9 cellular contexts compared by ENCODE assay signal in the genomic region with DNA sequence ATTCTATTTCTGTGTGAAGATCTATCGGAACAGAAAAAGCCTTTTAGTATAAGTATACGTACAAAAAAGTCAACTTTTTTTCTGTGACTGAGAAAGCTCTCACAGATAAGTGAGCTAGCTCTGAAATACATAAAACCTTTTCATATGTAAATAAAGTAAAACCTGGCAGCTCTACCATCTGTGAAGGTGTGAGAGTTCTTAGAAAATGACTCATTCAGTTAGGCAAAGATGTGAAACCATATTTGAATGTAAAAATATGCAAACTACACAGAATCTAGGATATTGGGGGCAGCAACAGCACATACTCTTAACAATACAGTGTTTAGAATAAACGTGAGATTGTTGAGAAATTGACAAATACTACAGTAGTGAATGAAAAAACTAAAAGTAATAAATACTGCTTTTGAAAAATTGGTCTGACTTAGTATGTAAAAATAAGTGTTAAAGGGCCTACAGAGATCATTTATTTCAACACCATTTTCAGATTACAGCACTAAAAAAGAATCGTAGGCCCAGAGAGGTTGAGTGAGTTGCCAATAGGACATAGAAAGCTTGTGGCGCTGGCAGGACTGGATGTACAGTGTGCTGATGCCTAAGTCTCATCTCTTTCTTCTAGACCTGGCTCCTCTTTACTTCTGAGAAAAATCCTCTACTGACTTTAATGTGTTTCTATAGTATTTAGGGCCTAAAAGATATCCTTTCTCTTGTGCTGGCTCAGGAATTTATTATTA. TPM values are rescaled to one million over a fixed set of nuclear protein-coding genes. Genes with fewer than 3 reads are reported as not detected.
A peak's percentile ranks its signal among the peaks of the same experiment; 100 is the strongest.
DNase-seq lines count a peak whose midpoint lies in the region; ATAC-seq and TF ChIP-seq lines count a peak whose summit lies in the region.
"Had no signal": no experiment of that assay in that cellular context is flagged by ENCODE, and none has a peak within 500 bp of the region (broad histone marks: within the 10 kb centered on the region; RNA-seq: fewer than 3 reads in every experiment).

No MANE protein-coding gene starts in this region.

- intact Hi-C loops in Caco-2 (cut with micrococcal nuclease; ENCODE audit: unreplicated experiment), result no loop called here

- H3K4me3 ChIP-seq in Loucy (ENCODE audit: low read length, poor library complexity, severe bottlenecking) (peak overlapping the region; percentile 56), Caco-2 (ENCODE audit: low read depth, low read length) (no peak overlapping the region)

- H3K4me1 ChIP-seq in Loucy (ENCODE audit: insufficient read depth, low read length, poor library complexity, severe bottlenecking) (peaks cover 82% of the 10 kb centered on the region), Caco-2 (no peaks in the 10 kb centered on the region)

- H3K36me3 ChIP-seq in Loucy (ENCODE audit: insufficient read depth, low read length) (no peaks in the 10 kb centered on the region), Caco-2 (ENCODE audit: control insufficient read depth, insufficient read depth, low read length) (no peaks in the 10 kb centered on the region)

- H3K27me3 ChIP-seq in Loucy (ENCODE audit: insufficient read depth, low read length, poor library complexity, severe bottlenecking), result no peaks in the 10 kb centered on the region
- H3K27me3 ChIP-seq in Caco-2 (replicated peaks; ENCODE audit: control insufficient read depth, insufficient read depth, low read length), result no peaks in the 10 kb centered on the region

- no peaks in the 10 kb centered on the region for H3K36me3 Mint-ChIP-seq in naive B cell
- H3K36me3 Mint-ChIP-seq in Caco-2 (ENCODE audit: insufficient read depth, unreplicated experiment), result no peaks in the 10 kb centered on the region

- POLR2A ChIA-PET in Caco-2 (lab: Charles Lee), result no interaction called here

- peaks cover 81% of the 10 kb centered on the region for H3K79me2 ChIP-seq in Loucy (ENCODE audit: insufficient read depth, low read length)

- TF ChIP-seq CTCF in Loucy (conservative IDR thresholded peaks at IDR 0.05; ENCODE audit: low read length) (no peak), Caco-2 (IDR thresholded peaks at IDR 0.05; ENCODE audit: insufficient read depth in 1 of 2, low read depth in 1 of 2, low read length in 1 of 2, severe bottlenecking in 1 of 2, unreplicated experiment in 1 of 2) (no peak)

- H4K20me1 ChIP-seq in Loucy (ENCODE audit: insufficient read depth, low read length, poor library complexity, severe bottlenecking), result no peaks in the 10 kb centered on the region

- H3K27me3 Mint-ChIP-seq in naive B cell, result no peaks in the 10 kb centered on the region
- peaks cover 2% of the 10 kb centered on the region for H3K27me3 Mint-ChIP-seq in Caco-2 (ENCODE audit: insufficient read depth, unreplicated experiment)

- peak; percentile 12 for DNase-seq in naive B cell
- DNase-seq in DMS153 treated with DMSO at 0.1 percent for 48 hours (lab: John Stamatoyannopoulos, UW; ENCODE audit: unreplicated experiment), result no peak
- no peak for DNase-seq in Caco-2
- DNase-seq in NOMO-1 treated with dmso at 0.1 percent for 144 hours (lab: John Stamatoyannopoulos, UW; ENCODE audit: unreplicated experiment), result no peak
- DNase-seq in stimulated activated CD4-positive, alpha-beta T cell treated with anti-CD3 and anti-CD28 coated beads, Interleukin-12 subunit alpha, Interleukin-12 subunit beta, amount 100 ng/mL, for 4 hours, result no peak

- peak; percentile 84 for ATAC-seq in GM19023 (IDR thresholded peaks at IDR 0.05; ENCODE audit: unreplicated experiment)
- ATAC-seq in HG02610 (IDR thresholded peaks at IDR 0.05; ENCODE audit: unreplicated experiment), result peak; percentile 96
- ATAC-seq in naive B cell (ENCODE audit: low read depth in 2 of 2), result peak; percentile 48 to 78

- peak overlapping the region; percentile 75 for H3K4me2 ChIP-seq in Loucy (ENCODE audit: low read depth, low read length, poor library complexity, severe bottlenecking)

- BruUV-seq in Caco-2 (replicated peaks; lab: Mats Ljungman, UMichigan), result no TSS peak

- H3K9me3 Mint-ChIP-seq in naive B cell (no peaks in the 10 kb centered on the region), Caco-2 (ENCODE audit: unreplicated experiment) (no peaks in the 10 kb centered on the region)

- H3K4me3 Mint-ChIP-seq in naive B cell (peak overlapping the region in 2 of 8 donors; percentile 32 to 41), Caco-2 (ENCODE audit: unreplicated experiment) (no peak overlapping the region)

- no peaks in the 10 kb centered on the region for H3K9me2 ChIP-seq in Loucy (replicated peaks; ENCODE audit: low read depth, low read length)

- no peak overlapping the region; the same call in 1 of the 2 replicates for H2AFZ ChIP-seq in Loucy (ENCODE audit: low read length)

- H3K4me1 Mint-ChIP-seq in naive B cell (peaks cover 18 to 42% (median 35%) of the 10 kb centered on the region in 3 donors), Caco-2 (ENCODE audit: low read depth, unreplicated experiment) (no peaks in the 10 kb centered on the region)

- no peaks in the 10 kb centered on the region for H3K9me3 ChIP-seq in Loucy (ENCODE audit: insufficient read depth, low read depth, low read length)
- no peaks in the 10 kb centered on the region for H3K9me3 ChIP-seq in Caco-2

- peak overlapping the region; percentile 49 for H3K9ac ChIP-seq in Loucy (ENCODE audit: low read depth, low read length, poor library complexity, severe bottlenecking)

- no peaks in the 10 kb centered on the region for H3F3A ChIP-seq in Loucy (ENCODE audit: low read depth)

- H3K27ac Mint-ChIP-seq in naive B cell, result peak overlapping the region in 5 of 6 donors; percentile 36 to 88 (median 62)
- H3K27ac Mint-ChIP-seq in Caco-2 (ENCODE audit: unreplicated experiment), result no peak overlapping the region

- CTCF ChIA-PET in Caco-2 (lab: Charles Lee), result no interaction called here

RNA-seq across cellular contexts. Expression of a gene that starts 19.8 kb away (rescaled TPM):
- polyA plus RNA-seq in naive B cell (ENCODE audit: low read depth in 6 of 6), result not detected
- total RNA-seq in Caco-2 (2022), result 3.5 and 4.7 TPM in 2 replicates
- polyA plus RNA-seq: neural cell had no signal
